In the genomic region with DNA sequence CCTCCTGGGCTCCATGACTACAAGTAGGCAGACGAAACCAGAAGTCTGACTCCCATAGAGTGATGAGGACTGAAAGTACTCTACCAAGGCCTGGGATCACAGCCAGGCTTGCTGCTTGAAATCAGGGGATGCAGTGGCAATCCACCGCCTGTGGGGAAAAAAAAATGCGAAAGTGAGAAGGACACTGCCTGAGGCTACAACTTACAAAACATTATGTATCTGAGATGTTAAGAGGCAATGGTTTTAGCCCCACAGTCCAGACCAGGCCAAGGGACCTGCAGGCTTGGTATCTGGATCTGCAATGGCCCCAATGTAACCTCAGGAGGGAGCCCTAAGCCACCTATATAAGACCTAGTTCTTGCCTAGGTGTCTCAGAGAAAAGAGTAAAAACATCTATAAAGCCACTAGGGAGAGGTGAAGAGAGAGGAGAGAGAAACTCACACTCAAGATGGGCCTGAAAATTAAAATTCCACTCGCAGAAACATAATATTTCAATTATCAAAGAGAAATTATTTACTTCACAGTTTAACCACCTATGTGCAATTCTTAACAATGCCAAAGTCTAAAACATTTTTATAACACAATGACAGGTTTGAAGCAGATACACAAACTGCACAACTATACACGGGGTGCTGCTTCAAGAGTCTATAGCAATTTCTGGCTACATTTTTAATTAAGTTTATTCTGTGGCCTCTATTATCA, we compare ENCODE assay signal across 8 cellular contexts. TPM values are rescaled to one million over a fixed set of nuclear protein-coding genes. Genes with fewer than 3 reads are reported as not detected.
DNase-seq lines count a peak whose midpoint lies in the region; ATAC-seq and TF ChIP-seq lines count a peak whose summit lies in the region.

No MANE protein-coding gene starts in this region.

- H3K4me3 ChIP-seq in HAP-1: no peak overlapping the region
- no peak overlapping the region for H3K4me3 ChIP-seq in RWPE2 (ENCODE audit: severe bottlenecking)
- H3K4me3 ChIP-seq in left lung: no peak overlapping the region
- H3K4me3 ChIP-seq in tibial nerve: no peak overlapping the region

- H3K27ac ChIP-seq in RWPE2 (ENCODE audit: poor library complexity, severe bottlenecking): no peak overlapping the region
- H3K27ac ChIP-seq in left lung: no peak overlapping the region
- H3K27ac ChIP-seq in tibial nerve: no peak overlapping the region

- H3K27me3 ChIP-seq in HAP-1 (ENCODE audit: low read depth): no peaks in the 10 kb centered on the region
- no peaks in the 10 kb centered on the region for H3K27me3 ChIP-seq in RWPE2 (ENCODE audit: insufficient read depth, poor library complexity, severe bottlenecking)
- H3K27me3 ChIP-seq in left lung: no peaks in the 10 kb centered on the region
- no peaks in the 10 kb centered on the region for H3K27me3 ChIP-seq in tibial nerve

- H3K36me3 ChIP-seq in HAP-1 (replicated peaks) (no peaks in the 10 kb centered on the region), RWPE2 (ENCODE audit: low read depth) (no peaks in the 10 kb centered on the region), left lung (no peaks in the 10 kb centered on the region), tibial nerve (no peaks in the 10 kb centered on the region)

- ATAC-seq in RWPE2 (ENCODE audit: low read depth) (peak; percentile 90), left lung (peak; percentile 93)
- peak; percentile 80 for ATAC-seq in central memory CD8-positive, alpha-beta T cell (replicated peaks; ENCODE audit: extremely low read depth, poor library complexity, severe bottlenecking)

- WGBS in tibial nerve, 2 donors: 45 to 55% methylated on average over 5 of the region's 5 CpGs

- H3K27ac Mint-ChIP-seq in central memory CD8-positive, alpha-beta T cell (ENCODE audit: low read depth): peak overlapping the region; percentile 36

- H3K9me3 ChIP-seq in HAP-1 (no peaks in the 10 kb centered on the region), RWPE2 (ENCODE audit: severe bottlenecking) (no peaks in the 10 kb centered on the region), left lung (peaks cover 0 to 8% of the 10 kb centered on the region in 2 donors), tibial nerve (peaks cover 0 to 8% (median 0%) of the 10 kb centered on the region in 4 donors)

- intact Hi-C loops in left lung (cut with DNase I): no loop called here

- no peak for TF ChIP-seq EP300 in tibial nerve (IDR thresholded peaks at IDR 0.05)

- in situ Hi-C loops in HAP-1 (cut with MboI; ENCODE audit: low sequenced_read_pairs): loop anchor here (25.0 kb wide), 1 partner anchor 548 kb away; no protein-coding TSS in a partner anchor

- TF ChIP-seq POLR2A in tibial nerve (IDR thresholded peaks at IDR 0.05): no peak

- DNase-seq in stimulated activated CD4-positive, alpha-beta T cell treated with anti-CD3 and anti-CD28 coated beads, TNF-alpha, amount 100 ng/mL, for 48 hours (ENCODE audit: low read depth in 3 of 3): peak in 2 of 3 donors; percentile 8 to 15
- DNase-seq in stimulated activated CD4-positive, alpha-beta T cell treated with anti-CD3 and anti-CD28 coated beads, Interleukin-4, amount 100 ng/mL, for 1 hour: no peak
- DNase-seq in HAP-1 (ENCODE audit: low spot score in 2 of 2) (peak; percentile 50 to 51), LoVo (ENCODE audit: low spot score) (peak; percentile 32), RWPE2 (ENCODE audit: low spot score) (no peak), left lung (peak in 1 of 2 donors; percentile 48), tibial nerve (ENCODE audit: low spot score in 2 of 2) (peak in 1 of 2 donors; percentile 17)
- DNase-seq in central memory CD8-positive, alpha-beta T cell (ENCODE audit: low spot score in 2 of 2): no peak

- H3K4me3 Mint-ChIP-seq in central memory CD8-positive, alpha-beta T cell: no peak overlapping the region

- TF ChIP-seq CTCF in RWPE2 (IDR thresholded peaks at IDR 0.05; ENCODE audit: poor library complexity, severe bottlenecking) (peak; percentile 70), left lung (IDR thresholded peaks at IDR 0.05) (peak in 1 of 2 donors; percentile 46), tibial nerve (IDR thresholded peaks at IDR 0.05) (peak in 3 of 5 experiments; percentile 40 to 44 (median 43))

- H3K4me1 ChIP-seq in HAP-1: no peaks in the 10 kb centered on the region
- H3K4me1 ChIP-seq in RWPE2 (ENCODE audit: insufficient read depth, poor library complexity, severe bottlenecking): no peaks in the 10 kb centered on the region
- no peaks in the 10 kb centered on the region for H3K4me1 ChIP-seq in left lung
- H3K4me1 ChIP-seq in tibial nerve: peaks cover 0 to 19% (median 0%) of the 10 kb centered on the region in 4 donors

- H3K9me3 Mint-ChIP-seq in central memory CD8-positive, alpha-beta T cell: no peaks in the 10 kb centered on the region

- H3K4me1 Mint-ChIP-seq in central memory CD8-positive, alpha-beta T cell: peaks cover 35% of the 10 kb centered on the region

- H3K27me3 Mint-ChIP-seq in central memory CD8-positive, alpha-beta T cell: no peaks in the 10 kb centered on the region

- peaks cover 2% of the 10 kb centered on the region for H3K36me3 Mint-ChIP-seq in central memory CD8-positive, alpha-beta T cell (ENCODE audit: insufficient read depth)

RNA-seq across cellular contexts. Expression of gene DNAJC1, which starts 13.9 kb away (rescaled TPM):
- total RNA-seq in left lung: 10 to 100 TPM; 36.6 to 40.9 TPM
- total RNA-seq in tibial nerve: 100 to 1,000 TPM in 1 of 4 donors, 10 to 100 TPM in 3; 71.7 to 112 (median 82.9) TPM

Comparison
In these comparisons a context has a peak if more than half of its experiments do, and no peak if none do; other contexts are left out.
1. DNase-seq: peak in stimulated activated CD4-positive, alpha-beta T cell treated with anti-CD3 and anti-CD28 coated beads, TNF-alpha, amount 100 ng/mL, for 48 hours (2 of 3), HAP-1 (2 of 2) and LoVo (single experiment); none in stimulated activated CD4-positive, alpha-beta T cell treated with anti-CD3 and anti-CD28 coated beads, Interleukin-4, amount 100 ng/mL, for 1 hour (single experiment), RWPE2 (single experiment) and central memory CD8-positive, alpha-beta T cell (0 of 2).
2. Peak in every context shown above with its lines, with median percentiles within 50 percentile points of each other: ATAC-seq.